In the genomic region with DNA sequence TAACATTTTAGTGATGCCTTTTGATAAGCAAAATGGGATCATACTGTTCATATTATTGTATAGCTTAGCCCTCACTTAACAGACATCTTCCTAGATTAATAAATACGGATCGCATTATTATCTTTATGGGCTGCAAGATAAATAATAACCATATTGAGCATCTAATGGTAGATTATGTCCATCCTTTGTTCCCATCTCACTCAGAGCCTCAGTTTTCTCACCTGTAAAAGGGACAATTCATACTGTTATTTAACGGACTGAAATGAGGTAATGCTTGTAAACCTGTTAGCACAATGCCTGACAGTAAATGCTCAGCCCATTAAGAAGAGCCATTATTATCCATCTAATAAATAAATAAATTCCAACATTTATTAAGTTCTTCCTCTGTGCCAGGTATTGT, we compare ENCODE assay signal across 20 cellular contexts. TPM values are rescaled to one million over a fixed set of nuclear protein-coding genes. Genes with fewer than 3 reads are reported as not detected.
DNase-seq lines count a peak whose midpoint lies in the region; ATAC-seq and TF ChIP-seq lines count a peak whose summit lies in the region.
"Had no signal": no experiment of that assay in that cellular context is flagged by ENCODE, and none has a peak within 500 bp of the region (broad histone marks: within the 10 kb centered on the region; RNA-seq: fewer than 3 reads in every experiment).

No MANE protein-coding gene starts in this region.

- H3K36me3 ChIP-seq in GM23248 (ENCODE audit: low read depth): no peaks in the 10 kb centered on the region
- no peaks in the 10 kb centered on the region for H3K36me3 ChIP-seq in SJCRH30
- H3K36me3 ChIP-seq in esophagus muscularis mucosa: peaks cover 0 to 13% (median 7%) of the 10 kb centered on the region in 4 donors
- H3K36me3 ChIP-seq in sigmoid colon: peaks cover 0 to 10% (median 6%) of the 10 kb centered on the region in 4 donors
- H3K36me3 ChIP-seq in WERI-Rb-1: peaks cover 1% of the 10 kb centered on the region
- H3K36me3 ChIP-seq: neural progenitor cell had no signal

- H3K27ac ChIP-seq in GM23248: peak overlapping the region; percentile 99
- H3K27ac ChIP-seq in SJCRH30: peak overlapping the region; percentile 68
- peak overlapping the region in 3 of 4 donors; percentile 68 to 79 (median 73) for H3K27ac ChIP-seq in esophagus muscularis mucosa (replicated peaks in 1 of 4)
- peak overlapping the region in 3 of 4 donors; percentile 65 to 88 (median 87) for H3K27ac ChIP-seq in sigmoid colon
- H3K27ac ChIP-seq in WERI-Rb-1: no peak overlapping the region
- H3K27ac ChIP-seq: neural progenitor cell, parathyroid adenoma had no signal

- H3F3A ChIP-seq in GM23248 (ENCODE audit: insufficient read depth): peaks cover 62% of the 10 kb centered on the region

- TF ChIP-seq EP300 in esophagus muscularis mucosa (IDR thresholded peaks at IDR 0.05): no peak
- no peak for TF ChIP-seq EP300 in sigmoid colon (IDR thresholded peaks at IDR 0.05)

- H3K4me1 ChIP-seq in GM23248 (ENCODE audit: insufficient read depth) (peaks cover 57% of the 10 kb centered on the region), SJCRH30 (peaks cover 21% of the 10 kb centered on the region), esophagus muscularis mucosa (peaks cover 18 to 80% (median 40%) of the 10 kb centered on the region in 4 donors), sigmoid colon (peaks cover 0 to 54% (median 25%) of the 10 kb centered on the region in 4 donors)
- H3K4me1 ChIP-seq: parathyroid adenoma had no signal

- TF ChIP-seq POLR2A in esophagus muscularis mucosa (IDR thresholded peaks at IDR 0.05; ENCODE audit: low read depth) (no peak), sigmoid colon (IDR thresholded peaks at IDR 0.05) (no peak)

- no peaks in the 10 kb centered on the region for H4K20me1 ChIP-seq in GM23248 (ENCODE audit: insufficient read depth)

- H3K27me3 ChIP-seq in GM23248 (replicated peaks; ENCODE audit: insufficient read depth): no peaks in the 10 kb centered on the region
- H3K27me3 ChIP-seq in SJCRH30: no peaks in the 10 kb centered on the region
- H3K27me3 ChIP-seq in esophagus muscularis mucosa: no peaks in the 10 kb centered on the region
- H3K27me3 ChIP-seq in sigmoid colon: no peaks in the 10 kb centered on the region
- H3K27me3 ChIP-seq in WERI-Rb-1 (ENCODE audit: insufficient read depth, low read depth, severe bottlenecking): no peaks in the 10 kb centered on the region
- H3K27me3 ChIP-seq: spleen had no signal

- DNase-seq in GM23248 (no peak), SJCRH30 (no peak), esophagus muscularis mucosa (ENCODE audit: extremely low spot score) (no peak), sigmoid colon (no peak), WERI-Rb-1 (no peak), Right ventricle myocardium superior (no peak)
- no peak for DNase-seq in effector CD4-positive, alpha-beta T cell
- DNase-seq: activated CD4-positive, alpha-beta memory T cell treated with anti-CD3 and anti-CD28 coated beads for 36 hours; activated T-cell treated with anti-CD3 and anti-CD28 coated beads, Interleukin-2, amount 50 U/mL, for 72 hours; central memory CD4-positive, alpha-beta T cell; DMS153; H7; immature natural killer cell; NCI-H748 treated with DMSO at 0.1 percent for 48 hours; retina; spleen; stimulated activated CD8-positive, alpha-beta memory T cell treated with anti-CD3 and anti-CD28 coated beads, Interleukin-4, amount 100 ng/mL, for 48 hours had no signal

- no peak overlapping the region; the same call in 1 of the 2 replicates for H3K4me3 ChIP-seq in GM23248
- no peak overlapping the region for H3K4me3 ChIP-seq in SJCRH30
- H3K4me3 ChIP-seq in esophagus muscularis mucosa: no peak overlapping the region
- no peak overlapping the region for H3K4me3 ChIP-seq in sigmoid colon
- H3K4me3 ChIP-seq in WERI-Rb-1 (ENCODE audit: low read depth, low read length): no peak overlapping the region
- H3K4me3 ChIP-seq: neural progenitor cell, spleen had no signal

- H3K4me2 ChIP-seq in GM23248 (ENCODE audit: unreplicated experiment): peak overlapping the region; percentile 60
- H3K4me2 ChIP-seq: neural progenitor cell had no signal

- intact Hi-C loops in esophagus muscularis mucosa (cut with DNase I) (no loop called here), sigmoid colon (cut with DNase I) (no loop called here), Right ventricle myocardium superior (cut with DNase I) (no loop called here)

- peaks cover 26% of the 10 kb centered on the region for H3K79me2 ChIP-seq in GM23248 (ENCODE audit: insufficient read depth)

- peak overlapping the region; percentile 52 for H3K9ac ChIP-seq in GM23248
- H3K9ac ChIP-seq: neural progenitor cell, parathyroid adenoma had no signal

- TF ChIP-seq CTCF in esophagus muscularis mucosa (IDR thresholded peaks at IDR 0.05) (no peak), sigmoid colon (IDR thresholded peaks at IDR 0.05) (no peak), WERI-Rb-1 (IDR thresholded peaks at IDR 0.05; ENCODE audit: low read depth, low read length) (no peak)

- ATAC-seq in Right ventricle myocardium superior (ENCODE audit: poor library complexity): no peak
- no peak for ATAC-seq in HG02870 (IDR thresholded peaks at IDR 0.05; ENCODE audit: unreplicated experiment)
- ATAC-seq: activated T-cell treated with anti-CD3 and anti-CD28 coated beads, Interleukin-2, amount 50 U/mL, for 72 hours had no signal

- H3K9me2 ChIP-seq in GM23248 (ENCODE audit: insufficient read depth): no peaks in the 10 kb centered on the region

- H3K9me3 ChIP-seq in GM23248 (ENCODE audit: low read depth) (no peaks in the 10 kb centered on the region), SJCRH30 (replicated peaks) (no peaks in the 10 kb centered on the region), esophagus muscularis mucosa (no peaks in the 10 kb centered on the region), sigmoid colon (no peaks in the 10 kb centered on the region), WERI-Rb-1 (ENCODE audit: severe bottlenecking) (no peaks in the 10 kb centered on the region)
- H3K9me3 ChIP-seq: spleen had no signal

- no peak overlapping the region for H2AFZ ChIP-seq in GM23248
- H2AFZ ChIP-seq: neural progenitor cell, parathyroid adenoma had no signal

- WGBS in GM23248 (ENCODE audit: low coverage in 1 of 2, low lambda C conversion rate in 2 of 2, missing lambda C conversion rate in 2 of 2), 2 experiments: 78 to 80% methylated on average over 3 of the region's 3 CpGs
- 85% methylated on average over 3 of the region's 3 CpGs for WGBS in esophagus muscularis mucosa
- WGBS in sigmoid colon, 2 donors: 72 to 83% methylated on average over 3 of the region's 3 CpGs

- in situ Hi-C loops in GM23248 (cut with MboI): no loop called here

RNA-seq across cellular contexts. Expression of a gene that starts 3.0 kb away (rescaled TPM):
- 24.3 and 30.7 TPM in 2 replicates for total RNA-seq in GM23248 (2014; rRNA removed; shearing (Covaris generic))
- 102 and 104 TPM in 2 replicates for polyA plus RNA-seq in GM23248 (2016; fragmentation: Nextera tagmentation; extraction: Ambion mirVana)
- total RNA-seq in SJCRH30 (2014; rRNA removed; shearing (Covaris generic)): 65.6 and 71.2 TPM in 2 replicates
- total RNA-seq in esophagus muscularis mucosa: 10 to 100 TPM; 17.8 to 25.8 (median 22.1) TPM
- 10 to 100 TPM; 11.6 to 30.9 (median 25.4) TPM for total RNA-seq in sigmoid colon
- polyA plus RNA-seq in sigmoid colon: 10 to 100 TPM; 31.2 to 70.9 (median 41.8) TPM
- 22.8 TPM for total RNA-seq in Right ventricle myocardium superior

RNA-seq across cellular contexts. Expression of a gene that starts 27.3 kb away (rescaled TPM):
- total RNA-seq in GM23248 (2014; rRNA removed; shearing (Covaris generic)): 175 and 204 TPM in 2 replicates
- 675 and 702 TPM in 2 replicates for polyA plus RNA-seq in GM23248 (2016; fragmentation: Nextera tagmentation; extraction: Ambion mirVana)
- 81.5 and 83.0 TPM in 2 replicates for total RNA-seq in SJCRH30 (2014; rRNA removed; shearing (Covaris generic))
- 100 to 1,000 TPM; 106 to 210 (median 133) TPM for total RNA-seq in esophagus muscularis mucosa
- total RNA-seq in sigmoid colon: 100 to 1,000 TPM; 117 to 154 (median 134) TPM
- polyA plus RNA-seq in sigmoid colon: 100 to 1,000 TPM; 158 to 261 (median 249) TPM
- total RNA-seq in Right ventricle myocardium superior: 187 TPM
